In genomic region chr22:37806409-37807338, GRCh38 we compare ENCODE assay signal across 6 cellular contexts. TPM values are rescaled to one million over a fixed set of nuclear protein-coding genes. Genes with fewer than 3 reads are reported as not detected.
DNase-seq lines count a peak whose midpoint lies in the region; ATAC-seq and TF ChIP-seq lines count a peak whose summit lies in the region.

No MANE protein-coding gene starts in this region.

- TF ChIP-seq POLR2A in Peyer's patch (IDR thresholded peaks at IDR 0.05) = no peak

- peaks cover 16% of the 10 kb centered on the region for H3K27me3 Mint-ChIP-seq in Calu3 (ENCODE audit: unreplicated experiment)

- peaks cover 0 to 53% (median 12%) of the 10 kb centered on the region in 4 donors for H3K4me1 ChIP-seq in Peyer's patch
- H3K4me1 ChIP-seq in thoracic aorta (ENCODE audit: control insufficient read depth in 1 of 2, low read depth in 2 of 2) = peaks cover 13 to 59% of the 10 kb centered on the region in 2 donors

- DNase-seq in Calu3 (no peak), Peyer's patch (peak in 1 of 3 donors; percentile 59), glomerular visceral epithelial cell (ENCODE audit: extremely low spot score) (peak; percentile 57), thoracic aorta (ENCODE audit: low spot score) (no peak), A172 (ENCODE audit: low spot score) (no peak)

- peak overlapping the region; percentile 46 to 91 (median 58) for H3K4me3 ChIP-seq in Peyer's patch
- H3K4me3 ChIP-seq in thoracic aorta = peak overlapping the region; percentile 67

- H3K27me3 ChIP-seq in Peyer's patch (no peaks in the 10 kb centered on the region), thoracic aorta (replicated peaks; ENCODE audit: insufficient read depth) (no peaks in the 10 kb centered on the region)

- H3K36me3 Mint-ChIP-seq in Calu3 (ENCODE audit: insufficient read depth, unreplicated experiment) = peaks cover 63% of the 10 kb centered on the region

- peak overlapping the region; percentile 90 for H3K4me3 Mint-ChIP-seq in Calu3 (ENCODE audit: low read depth, unreplicated experiment)

- TF ChIP-seq CTCF in Calu3 (IDR thresholded peaks at IDR 0.05; ENCODE audit: unreplicated experiment) = no peak
- TF ChIP-seq CTCF in Peyer's patch (IDR thresholded peaks at IDR 0.05) = peak in 2 of 6 experiments; percentile 2 to 3
- no peak for TF ChIP-seq CTCF in thoracic aorta (IDR thresholded peaks at IDR 0.05)

- peak overlapping the region; percentile 86 for H3K27ac Mint-ChIP-seq in Calu3 (ENCODE audit: unreplicated experiment)

- H3K4me1 Mint-ChIP-seq in Calu3 (ENCODE audit: low read depth, unreplicated experiment) = peaks cover 16% of the 10 kb centered on the region

- H3K9me3 ChIP-seq in Peyer's patch (no peaks in the 10 kb centered on the region), thoracic aorta (no peaks in the 10 kb centered on the region)

- BruUV-seq in Calu3 (replicated peaks; lab: Mats Ljungman, UMichigan) = TSS peak; percentile 70

- H3K9me3 Mint-ChIP-seq in Calu3 (ENCODE audit: low read depth, unreplicated experiment) = no peaks in the 10 kb centered on the region

- H3K36me3 ChIP-seq in Peyer's patch (no peaks in the 10 kb centered on the region), thoracic aorta (no peaks in the 10 kb centered on the region)

- intact Hi-C loops in Calu3 (cut with micrococcal nuclease; ENCODE audit: unreplicated experiment) = no loop called here

- ATAC-seq in thoracic aorta (ENCODE audit: insufficient number of reproducible peaks, low FRiP score, low read depth) = no peak
- no peak for ATAC-seq in GM18520 (IDR thresholded peaks at IDR 0.05; ENCODE audit: unreplicated experiment)

- CTCF ChIA-PET in Calu3 (lab: Charles Lee) = interaction anchor here (0.7 to 1.1 kb wide), 7 partner anchors 11 to 428 kb away, joined by 3 to 26 read pairs (median 6); partner anchors contain the start of genes ANKRD54 and NOL12

- H3K27ac ChIP-seq in Peyer's patch (peak overlapping the region in 3 of 4 donors; percentile 38 to 96 (median 88)), thoracic aorta (peak overlapping the region; percentile 72 to 78)

RNA-seq across cellular contexts. Expression of gene GCAT, which starts 1.1 kb away (rescaled TPM):
- total RNA-seq in Calu3 (2022) (22.7 and 29.9 TPM in 2 replicates), Peyer's patch (1 to 10 TPM; 3.8 to 9.3 (median 8.9) TPM), thoracic aorta (10 to 100 TPM in 1 of 2 donors, 1 to 10 TPM in 1; 3.9 to 42.5 TPM)
- total RNA-seq in A172 (2014; rRNA removed; shearing (Covaris generic)) = 8.8 and 11.4 TPM in 2 replicates

RNA-seq across cellular contexts. Expression of gene GALR3, which starts 16.5 kb away (rescaled TPM):
- total RNA-seq in Calu3 (2022) (0.31 TPM in 1 of 2 replicates, not detected in the other), Peyer's patch (not detected), thoracic aorta (not detected)
- not detected in 2 replicates for total RNA-seq in A172 (2014; rRNA removed; shearing (Covaris generic))

RNA-seq across cellular contexts. Expression of gene ANKRD54, which starts 37.5 kb away (rescaled TPM):
- total RNA-seq in Calu3 (2022) (23.9 and 27.1 TPM in 2 replicates), Peyer's patch (10 to 100 TPM; 24.9 to 43.3 (median 33.8) TPM), thoracic aorta (10 to 100 TPM; 33.0 to 45.1 TPM)
- total RNA-seq in A172 (2014; rRNA removed; shearing (Covaris generic)) = 22.4 and 30.5 TPM in 2 replicates

RNA-seq across cellular contexts. Expression of gene EIF3L, which starts 42.5 kb away (rescaled TPM):
- total RNA-seq in Calu3 (2022) (287 and 402 TPM in 2 replicates), Peyer's patch (100 to 1,000 TPM; 123 to 229 (median 185) TPM), thoracic aorta (100 to 1,000 TPM; 224 to 226 TPM)
- total RNA-seq in A172 (2014; rRNA removed; shearing (Covaris generic)) = 161 and 170 TPM in 2 replicates
